Comparison of ENCODE assay signal across 1 cellular context in the genomic region with DNA sequence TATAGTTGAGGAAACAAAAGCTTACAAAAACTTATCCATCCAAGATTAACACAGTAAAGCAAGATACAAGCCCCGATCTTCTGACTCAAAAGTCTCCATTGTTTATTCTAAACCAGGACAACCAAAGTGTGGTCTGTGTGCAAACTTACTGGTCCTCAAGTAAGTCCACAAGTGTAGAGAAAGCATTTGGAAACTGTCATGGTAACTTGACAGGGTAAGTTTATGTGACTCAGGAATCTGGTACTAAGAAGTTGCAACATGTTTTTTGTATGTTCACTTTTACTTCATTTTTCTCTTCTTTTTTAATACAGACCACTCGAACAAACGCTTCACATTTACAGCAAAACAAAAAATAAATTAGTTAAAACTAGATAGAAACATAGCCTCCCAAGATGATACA.
TF ChIP-seq lines count a peak whose summit lies in the region.

No MANE protein-coding gene starts in this region.

TF ChIP-seq in IMR-90, 13 proteins besides CTCF, POLR2A, EP300 and RAD21:
- no peak for TF ChIP-seq MAZ (IDR thresholded peaks at IDR 0.05; ENCODE audit: borderline replicate concordance, low read depth, low read length)
- peak; percentile 85 for TF ChIP-seq CEBPB (IDR thresholded peaks at IDR 0.05; ENCODE audit: low read depth, low read length)
- no peak for TF ChIP-seq FOS (IDR thresholded peaks at IDR 0.05; ENCODE audit: low read depth, low read length)
- TF ChIP-seq MXI1 (IDR thresholded peaks at IDR 0.05; ENCODE audit: borderline replicate concordance, low read depth, low read length) = no peak
- no peak for TF ChIP-seq MAFK (IDR thresholded peaks at IDR 0.05; ENCODE audit: low read depth, low read length)
- TF ChIP-seq BHLHE40 (IDR thresholded peaks at IDR 0.05; ENCODE audit: low read depth, low read length) = no peak
- TF ChIP-seq CHD1 (IDR thresholded peaks at IDR 0.05; ENCODE audit: low read depth, low read length) = no peak
- no peak for TF ChIP-seq ELK1 (IDR thresholded peaks at IDR 0.05; ENCODE audit: borderline replicate concordance, low read depth, low read length)
- TF ChIP-seq RFX5 (IDR thresholded peaks at IDR 0.05; ENCODE audit: low read depth, low read length) = no peak
